ENCODE assay signal across 20 cellular contexts in genomic region chr1:160405331-160405877, GRCh38. TPM values are rescaled to one million over a fixed set of nuclear protein-coding genes. Genes with fewer than 3 reads are reported as not detected.
"Had no signal": no experiment of that assay in that cellular context is flagged by ENCODE, and none has a peak within 500 bp of the region (broad histone marks: within the 10 kb centered on the region; RNA-seq: fewer than 3 reads in every experiment).

No MANE protein-coding gene starts in this region.

- H3K36me3 ChIP-seq: right atrium auricular region, spleen had no signal

- H3K4me3 ChIP-seq: body of pancreas, right atrium auricular region, spleen, testis had no signal

- DNase-seq: activated CD4-positive, alpha-beta T cell treated with anti-CD3 and anti-CD28 coated beads for 1 hour; activated CD4-positive, alpha-beta T cell treated with anti-CD3 and anti-CD28 coated beads, Interleukin-2, amount 50 U/mL, for 48 hours; activated effector memory CD4-positive, alpha-beta T cell treated with anti-CD3 and anti-CD28 coated beads, Interleukin-2, amount 50 U/mL, for 16 hours; activated T-cell treated with anti-CD3 and anti-CD28 coated beads, Interleukin-2, amount 50 U/mL, for 4 hours; amygdala; body of pancreas; central memory CD4-positive, alpha-beta T cell; cortex of kidney; effector CD4-positive, alpha-beta T cell; foreskin melanocyte; posterior cingulate gyrus; spleen; stimulated activated naive CD8-positive, alpha-beta T cell treated with anti-CD3 and anti-CD28 coated beads, Interleukin-15, amount 100 ng/mL, for 72 hours; T-helper 1 cell; testis had no signal

- H3K27ac ChIP-seq: body of pancreas, right atrium auricular region, spleen, testis had no signal

- H3K27me3 ChIP-seq: body of pancreas, right atrium auricular region, testis had no signal

- H3K36me3 Mint-ChIP-seq: activated naive CD4-positive, alpha-beta T cell treated with anti-CD3 and anti-CD28 coated beads, Interleukin-2, amount 50 U/mL, for 72 hours had no signal

- H3K9me3 Mint-ChIP-seq: activated naive CD4-positive, alpha-beta T cell treated with anti-CD3 and anti-CD28 coated beads, Interleukin-2, amount 50 U/mL, for 72 hours; activated T-cell treated with anti-CD3 and anti-CD28 coated beads, Interleukin-2, amount 50 U/mL, for 4 hours; stimulated activated naive CD8-positive, alpha-beta T cell treated with anti-CD3 and anti-CD28 coated beads, Interleukin-15, amount 100 ng/mL, for 72 hours had no signal

- H3K4me3 Mint-ChIP-seq: activated T-cell treated with anti-CD3 and anti-CD28 coated beads, Interleukin-2, amount 50 U/mL, for 4 hours; stimulated activated naive CD8-positive, alpha-beta T cell treated with anti-CD3 and anti-CD28 coated beads, Interleukin-15, amount 100 ng/mL, for 72 hours had no signal

- H3K9me3 ChIP-seq: body of pancreas, right atrium auricular region, spleen, testis had no signal

- ATAC-seq: activated naive CD4-positive, alpha-beta T cell treated with anti-CD3 and anti-CD28 coated beads, Interleukin-2, amount 50 U/mL, for 72 hours; activated T-cell treated with anti-CD3 and anti-CD28 coated beads, Interleukin-2, amount 50 U/mL, for 4 hours; body of pancreas; SK-N-SH treated with all-trans-retinoic acid at 6 μM for 48 hours; stimulated activated naive CD8-positive, alpha-beta T cell treated with anti-CD3 and anti-CD28 coated beads, Interleukin-15, amount 100 ng/mL, for 72 hours had no signal

RNA-seq across cellular contexts. Expression of gene VANGL2, which starts 5.0 kb away (rescaled TPM):
- total RNA-seq: fibroblast of lung had no signal

RNA-seq across cellular contexts. Expression of gene NHLH1, which starts 38.5 kb away (rescaled TPM):
- total RNA-seq: body of pancreas, fibroblast of lung, right atrium auricular region, ureter had no signal
